11 cellular contexts compared by ENCODE assay signal in the genomic region with DNA sequence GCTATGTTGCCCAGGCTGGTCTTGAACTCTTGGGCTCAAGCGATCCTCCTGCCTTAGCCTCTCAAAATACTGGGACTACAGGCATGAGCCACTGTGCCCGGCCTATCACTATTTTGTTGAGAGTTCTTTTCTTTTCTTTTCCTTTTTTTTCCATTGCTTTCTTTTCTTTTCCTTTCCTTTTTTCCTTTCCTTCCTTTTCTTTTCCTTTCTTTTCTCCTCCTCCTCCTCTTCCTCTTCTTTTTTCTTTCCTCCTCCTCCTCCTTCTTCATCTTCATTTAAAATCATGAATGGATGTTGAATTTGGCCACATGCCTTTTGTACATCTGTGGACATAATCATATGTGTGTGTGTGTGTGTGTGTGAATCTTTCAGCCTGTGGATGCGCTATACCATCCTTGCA. TPM values are rescaled to one million over a fixed set of nuclear protein-coding genes. Genes with fewer than 3 reads are reported as not detected.
"Had no signal": no experiment of that assay in that cellular context is flagged by ENCODE, and none has a peak within 500 bp of the region (broad histone marks: within the 10 kb centered on the region; RNA-seq: fewer than 3 reads in every experiment).

No MANE protein-coding gene starts in this region.

- H3K36me3 Mint-ChIP-seq: IgD-negative memory B cell had no signal

- ATAC-seq: HCT116, HepG2 had no signal

- FAIRE-seq: HepG2 had no signal

- H3K4me3 ChIP-seq: GM23248, HAP-1 had no signal

- H3K4me3 Mint-ChIP-seq: IgD-negative memory B cell had no signal

- H3K36me3 ChIP-seq: HAP-1 had no signal

- H3K27ac Mint-ChIP-seq: IgD-negative memory B cell had no signal

- H2AFZ ChIP-seq: GM23248 had no signal

- H3K4me1 ChIP-seq: HAP-1 had no signal

- H3K27ac ChIP-seq: GM23248, HL-60 had no signal

- H3K9me3 ChIP-seq: HAP-1 had no signal

- DNase-seq: GM23248, GOT3, H7, KG1 had no signal

- H3K9me3 Mint-ChIP-seq: IgD-negative memory B cell had no signal

- H3K9ac ChIP-seq: GM23248 had no signal

RNA-seq across cellular contexts. Expression of a gene that starts 25.7 kb away (rescaled TPM):
- total RNA-seq: GM23248, H7 had no signal
- polyA plus RNA-seq: GM23248, IgD-negative memory B cell had no signal

RNA-seq across cellular contexts. Expression of a gene that starts 59.7 kb away (rescaled TPM):
- total RNA-seq: GM23248, H4, H7, HepG2, HT1080 had no signal
- polyA plus RNA-seq: GM23248, HepG2, IgD-negative memory B cell had no signal
